Comparison of ENCODE assay signal across 29 cellular contexts in the genomic region with DNA sequence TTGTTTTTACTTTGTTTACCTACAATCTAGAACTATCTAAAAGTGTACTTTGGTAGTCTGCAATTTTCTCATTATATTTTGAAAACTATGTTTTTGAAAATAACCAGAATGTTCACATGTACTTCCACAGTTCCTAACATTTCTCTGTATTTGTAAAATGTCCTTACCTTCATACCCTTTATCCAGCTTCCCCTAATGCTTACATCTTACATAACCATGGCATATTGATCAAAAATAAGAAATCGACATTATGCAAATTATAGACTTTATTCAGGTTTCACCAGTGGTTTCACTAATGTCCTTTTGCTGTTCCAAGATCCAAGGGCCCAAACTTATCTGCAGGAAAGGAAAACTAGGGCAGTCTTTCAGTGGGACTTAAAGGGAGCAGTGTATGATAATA.
"Had no signal": no experiment of that assay in that cellular context is flagged by ENCODE, and none has a peak within 500 bp of the region (broad histone marks: within the 10 kb centered on the region; RNA-seq: fewer than 3 reads in every experiment).

No MANE protein-coding gene starts in this region.

- FAIRE-seq: endometrium, endothelial cell of umbilical vein, frontal cortex had no signal

- H3K27me3 Mint-ChIP-seq: dendritic cell treated with granulocyte-macrophage colony-stimulating factor and Interleukin-4, amounts not matched to agents 40 ng/mL and 50 ng/mL, for 4 days; effector memory CD8-positive, alpha-beta T cell had no signal

- H3K27ac Mint-ChIP-seq: dendritic cell treated with granulocyte-macrophage colony-stimulating factor and Interleukin-4, amounts not matched to agents 40 ng/mL and 50 ng/mL, for 4 days; effector memory CD8-positive, alpha-beta T cell; endodermal cell had no signal

- H3K9me3 ChIP-seq: colonic mucosa, esophagus muscularis mucosa, esophagus squamous epithelium, gastrocnemius medialis, gastroesophageal sphincter, heart left ventricle, heart right ventricle had no signal

- H3K4me2 ChIP-seq: hepatocyte had no signal

- H3K4me3 ChIP-seq: colonic mucosa, coronary artery, dorsolateral prefrontal cortex, esophagus muscularis mucosa, esophagus squamous epithelium, gastrocnemius medialis, gastroesophageal sphincter, heart left ventricle, heart right ventricle, hepatocyte had no signal

- ATAC-seq: effector memory CD8-positive, alpha-beta T cell; esophagus mucosa; foreskin keratinocyte; gastrocnemius medialis; gastroesophageal sphincter; heart right ventricle had no signal

- DNase-seq: colonic mucosa; cortex of kidney; dermis blood vessel endothelial cell; dorsolateral prefrontal cortex; effector CD4-positive, alpha-beta T cell; effector CD8-positive, alpha-beta T cell; effector memory CD4-positive, alpha-beta T cell; effector memory CD8-positive, alpha-beta T cell; endodermal cell; erythroblast; esophagus squamous epithelium; foreskin fibroblast; foreskin keratinocyte; foreskin melanocyte; gastrocnemius medialis; glutamatergic neuron; head of caudate nucleus; heart left ventricle; heart right ventricle had no signal

- H2AFZ ChIP-seq: hepatocyte had no signal

- H3K27ac ChIP-seq: colonic mucosa, coronary artery, dorsolateral prefrontal cortex, epithelial cell of prostate, esophagus muscularis mucosa, esophagus squamous epithelium, foreskin keratinocyte, gastrocnemius medialis, gastroesophageal sphincter, heart left ventricle, heart right ventricle, hepatocyte had no signal

- H3K9me3 Mint-ChIP-seq: dendritic cell treated with granulocyte-macrophage colony-stimulating factor and Interleukin-4, amounts not matched to agents 40 ng/mL and 50 ng/mL, for 4 days; effector memory CD8-positive, alpha-beta T cell had no signal

- H3K27me3 ChIP-seq: colonic mucosa, dorsolateral prefrontal cortex, esophagus muscularis mucosa, esophagus squamous epithelium, foreskin keratinocyte, gastrocnemius medialis, gastroesophageal sphincter, heart left ventricle, heart right ventricle, hepatocyte had no signal

- H3K4me1 ChIP-seq: colonic mucosa, esophagus muscularis mucosa, esophagus squamous epithelium, foreskin keratinocyte, gastrocnemius medialis, gastroesophageal sphincter had no signal

- H3K4me3 Mint-ChIP-seq: dendritic cell treated with granulocyte-macrophage colony-stimulating factor and Interleukin-4, amounts not matched to agents 40 ng/mL and 50 ng/mL, for 4 days; effector memory CD8-positive, alpha-beta T cell; endodermal cell had no signal

- H3K36me3 ChIP-seq: colonic mucosa, esophagus muscularis mucosa had no signal

- H3K79me2 ChIP-seq: hepatocyte had no signal
